9 cellular contexts compared by ENCODE assay signal in the genomic region with DNA sequence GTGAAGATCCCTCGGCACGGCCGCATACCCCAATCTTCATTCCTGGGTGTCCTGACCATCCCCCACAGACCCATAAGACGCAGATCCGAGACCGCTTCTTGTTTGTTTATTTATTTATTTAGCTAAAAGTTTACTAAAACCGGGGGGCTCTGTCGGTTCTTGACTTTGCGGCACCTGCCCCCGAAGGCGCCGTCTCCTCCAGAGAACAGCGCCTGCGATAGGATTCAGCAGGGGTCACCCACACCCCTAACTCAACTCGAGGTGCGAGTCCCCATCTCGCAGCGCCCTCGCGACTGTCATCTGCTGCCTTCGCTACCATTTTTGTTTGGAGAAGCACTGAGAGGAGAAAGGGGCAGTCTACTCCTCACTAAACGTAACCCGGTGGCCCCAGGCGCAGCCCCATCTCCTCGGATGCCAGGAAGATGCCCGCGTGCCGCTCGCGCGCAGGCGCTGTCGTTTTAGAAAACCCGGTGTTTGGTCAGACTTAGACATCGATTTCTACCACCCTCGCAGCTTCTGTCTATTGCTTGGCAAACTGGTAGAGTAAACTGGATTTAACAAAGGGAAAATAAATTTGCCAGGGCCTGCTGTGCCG. TPM values are rescaled to one million over a fixed set of nuclear protein-coding genes. Genes with fewer than 3 reads are reported as not detected.
DNase-seq lines count a peak whose midpoint lies in the region; ATAC-seq and TF ChIP-seq lines count a peak whose summit lies in the region.
"Had no signal": no experiment of that assay in that cellular context is flagged by ENCODE, and none has a peak within 500 bp of the region (broad histone marks: within the 10 kb centered on the region; RNA-seq: fewer than 3 reads in every experiment).

No MANE protein-coding gene starts in this region.

- H3K27me3 ChIP-seq in H7 (ENCODE audit: control insufficient read depth, insufficient read depth, low read length) (peaks cover 42% of the 10 kb centered on the region), PC-3 (ENCODE audit: low read length) (peaks cover 17% of the 10 kb centered on the region; the same call in 1 of the 2 replicates)

- intact Hi-C loops in PC-3 (cut with micrococcal nuclease): loop anchor here (1.0 to 10.0 kb wide), 3 partner anchors 97 to 982 kb away; no protein-coding TSS in a partner anchor

- H3K27ac Mint-ChIP-seq in central memory CD8-positive, alpha-beta T cell (ENCODE audit: low read depth): peak overlapping the region; percentile 25
- peak overlapping the region in 7 of 10 donors; percentile 28 to 92 (median 48) for H3K27ac Mint-ChIP-seq in naive thymus-derived CD8-positive, alpha-beta T cell

- no peaks in the 10 kb centered on the region for H3K9me2 ChIP-seq in PC-3 (replicated peaks; ENCODE audit: low read length)

- no TSS peak for BruUV-seq in PC-3 (replicated peaks; lab: Mats Ljungman, UMichigan)

- peak overlapping the region; percentile 91 for H2AFZ ChIP-seq in PC-3 (ENCODE audit: low read length)

- peak; percentile 50 for ATAC-seq in PC-3
- peak; percentile 24 for ATAC-seq in central memory CD8-positive, alpha-beta T cell (replicated peaks; ENCODE audit: extremely low read depth, poor library complexity, severe bottlenecking)
- peak; percentile 34 to 45 for ATAC-seq in naive thymus-derived CD8-positive, alpha-beta T cell
- no peak for ATAC-seq in GM21515 (IDR thresholded peaks at IDR 0.05; ENCODE audit: unreplicated experiment)

- H3K36me3 Mint-ChIP-seq in central memory CD8-positive, alpha-beta T cell (ENCODE audit: insufficient read depth): peaks cover 5% of the 10 kb centered on the region
- H3K36me3 Mint-ChIP-seq in naive thymus-derived CD8-positive, alpha-beta T cell: no peaks in the 10 kb centered on the region

- no peak overlapping the region for H3K27ac ChIP-seq in PC-3 (ENCODE audit: low read length)

- H3K4me3 Mint-ChIP-seq in central memory CD8-positive, alpha-beta T cell: peak overlapping the region; percentile 80
- peak overlapping the region; percentile 82 to 93 (median 90) for H3K4me3 Mint-ChIP-seq in naive thymus-derived CD8-positive, alpha-beta T cell

- peak; percentile 12; the same call in 1 of the 2 replicates for TF ChIP-seq CTCF in PC-3 (conservative IDR thresholded peaks at IDR 0.05; ENCODE audit: low read depth, low read length)

- no peak overlapping the region for H3K9ac ChIP-seq in PC-3 (ENCODE audit: low read length)

- H3K4me1 Mint-ChIP-seq in central memory CD8-positive, alpha-beta T cell: peaks cover 13% of the 10 kb centered on the region
- peaks cover 3 to 12% (median 8%) of the 10 kb centered on the region in 4 donors for H3K4me1 Mint-ChIP-seq in naive thymus-derived CD8-positive, alpha-beta T cell

- H3K27me3 Mint-ChIP-seq in central memory CD8-positive, alpha-beta T cell: peaks cover 15% of the 10 kb centered on the region
- peaks cover 4 to 17% (median 13%) of the 10 kb centered on the region in 5 donors for H3K27me3 Mint-ChIP-seq in naive thymus-derived CD8-positive, alpha-beta T cell

- H4K20me1 ChIP-seq in PC-3 (ENCODE audit: low read length): no peaks in the 10 kb centered on the region

- H3K79me2 ChIP-seq in PC-3 (ENCODE audit: low read length): no peaks in the 10 kb centered on the region

- POLR2A ChIA-PET in PC-3 (lab: Charles Lee; ENCODE audit: unreplicated experiment): no interaction called here
- POLR2A ChIA-PET in naive thymus-derived CD8-positive, alpha-beta T cell (lab: Charles Lee): no interaction called here

- no peaks in the 10 kb centered on the region for H3K9me3 Mint-ChIP-seq in central memory CD8-positive, alpha-beta T cell
- no peaks in the 10 kb centered on the region for H3K9me3 Mint-ChIP-seq in naive thymus-derived CD8-positive, alpha-beta T cell

- peak overlapping the region; percentile 95 for H3K4me2 ChIP-seq in PC-3 (ENCODE audit: low read length)

- H3K4me3 ChIP-seq in H7 (ENCODE audit: insufficient read depth, low read depth, low read length): peak overlapping the region; percentile 20
- H3K4me3 ChIP-seq in PC-3 (ENCODE audit: low read length): peak overlapping the region; percentile 69

- DNase-seq in DMS53 treated with DMSO at 0.1 percent for 48 hours (lab: John Stamatoyannopoulos, UW; ENCODE audit: unreplicated experiment) (peak; percentile 29), H7 (peak; percentile 69), PC-3 (peak; percentile 6), NCI-H2029 treated with DMSO at 0.1 percent for 48 hours (lab: John Stamatoyannopoulos, UW) (no peak), NCI-H510A treated with DMSO at 0.1 percent for 48 hours (lab: John Stamatoyannopoulos, UW) (no peak)
- no peak for DNase-seq in central memory CD8-positive, alpha-beta T cell (ENCODE audit: low spot score in 2 of 2)
- DNase-seq in naive thymus-derived CD8-positive, alpha-beta T cell: peak in 4 of 10 donors; percentile 7 to 25 (median 14)

- 0 out of 2 replicates have a peak, but pooled peaks cover 3% of the 10 kb centered on the region for H3K4me1 ChIP-seq in PC-3 (ENCODE audit: insufficient read depth, low read length)

- no peaks in the 10 kb centered on the region for H3K9me3 ChIP-seq in PC-3 (ENCODE audit: low read length)

- no peaks in the 10 kb centered on the region for H3K36me3 ChIP-seq in H7 (replicated peaks; ENCODE audit: control insufficient read depth, insufficient read depth, low read length)
- H3K36me3 ChIP-seq in PC-3 (ENCODE audit: low read depth, low read length): no peaks in the 10 kb centered on the region

- CTCF ChIA-PET in PC-3 (lab: Charles Lee): interaction anchor here (0.6 to 1.0 kb wide), 4 partner anchors 39 to 1068 kb away, joined by 3 to 6 read pairs (median 3); a partner anchor contains a TSS

- H3F3A ChIP-seq in PC-3 (ENCODE audit: low read length, unreplicated experiment): no peaks in the 10 kb centered on the region

RNA-seq across cellular contexts. Expression of a gene that starts 18.9 kb away (rescaled TPM):
- total RNA-seq in H7 (2014; rRNA removed; shearing (Covaris generic)): not detected in 2 replicates
- not detected in 2 replicates for total RNA-seq in PC-3 (2014; rRNA removed)
- not detected for total RNA-seq in naive thymus-derived CD8-positive, alpha-beta T cell
- not detected for polyA plus RNA-seq in naive thymus-derived CD8-positive, alpha-beta T cell
- total RNA-seq: renal cortical epithelial cell had no signal

Comparison
In these comparisons a context has a peak if more than half of its experiments do, and no peak if none do; other contexts are left out.
1. DNase-seq: peak in DMS53 treated with DMSO at 0.1 percent for 48 hours (single experiment), H7 (single experiment) and PC-3 (single experiment); none in central memory CD8-positive, alpha-beta T cell (0 of 2), NCI-H2029 treated with DMSO at 0.1 percent for 48 hours (single experiment) and NCI-H510A treated with DMSO at 0.1 percent for 48 hours (single experiment).